In genomic region chr7:92778972-92779371, GRCh38 we compare ENCODE assay signal across 8 cellular contexts.
DNase-seq lines count a peak whose midpoint lies in the region; ATAC-seq and TF ChIP-seq lines count a peak whose summit lies in the region.

No MANE protein-coding gene starts in this region.

- no peak overlapping the region for H3K9ac ChIP-seq in DND-41 (ENCODE audit: low read depth, low read length)

- peaks cover 77% of the 10 kb centered on the region for H3K36me3 ChIP-seq in DND-41 (ENCODE audit: insufficient read depth, low read length)

- H3K36me3 Mint-ChIP-seq in stimulated activated memory B cell treated with anti-CD40 and anti-IgM and Interleukin-4, amounts not matched to agents 10 μg/mL and 1 μg/mL and 100 μg/mL, for 72 hours = no peaks in the 10 kb centered on the region

- no peaks in the 10 kb centered on the region for H3K9me3 ChIP-seq in DND-41 (ENCODE audit: insufficient read depth, low read length, severe bottlenecking)

- H3K27me3 ChIP-seq in DND-41 (ENCODE audit: insufficient read depth, low read length, poor library complexity) = no peaks in the 10 kb centered on the region

- peaks cover 99% of the 10 kb centered on the region for H3K79me2 ChIP-seq in DND-41 (ENCODE audit: insufficient read depth, low read length)

- H2AFZ ChIP-seq in DND-41 (ENCODE audit: low read depth, low read length) = no peak overlapping the region

- peaks cover 40% of the 10 kb centered on the region; the same call in 1 of the 2 replicates for H4K20me1 ChIP-seq in DND-41 (ENCODE audit: insufficient read depth, low read length)

- TF ChIP-seq CTCF in DND-41 (IDR thresholded peaks at IDR 0.05; ENCODE audit: borderline replicate concordance, extremely low read depth, low read length, poor library complexity, severe bottlenecking) = no peak

- H3K27ac Mint-ChIP-seq in stimulated activated memory B cell treated with anti-CD40 and anti-IgM and Interleukin-4, amounts not matched to agents 10 μg/mL and 1 μg/mL and 100 μg/mL, for 72 hours = no peak overlapping the region

- H3K4me3 ChIP-seq in DND-41 (ENCODE audit: low read depth in 1 of 2, low read length in 2 of 2) = no peak overlapping the region

- 0 out of 2 replicates have a peak overlapping the region, but pooled peaks have one; percentile 33 for H3K27ac ChIP-seq in DND-41 (ENCODE audit: low read length)

- peaks cover 29% of the 10 kb centered on the region for H3K4me1 ChIP-seq in DND-41 (ENCODE audit: insufficient read depth, low read length)

- no peak overlapping the region for H3K4me2 ChIP-seq in DND-41 (ENCODE audit: insufficient read depth, low read length)

- peaks cover 11% of the 10 kb centered on the region for H3K4me1 Mint-ChIP-seq in stimulated activated memory B cell treated with anti-CD40 and anti-IgM and Interleukin-4, amounts not matched to agents 10 μg/mL and 1 μg/mL and 100 μg/mL, for 72 hours

- no peak for DNase-seq in DND-41
- peak; percentile 70 for DNase-seq in NCI-H226
- DNase-seq in glomerular visceral epithelial cell (ENCODE audit: extremely low spot score) = peak; percentile 57
- DNase-seq in NCI-H748 (lab: John Stamatoyannopoulos, UW; ENCODE audit: unreplicated experiment) = no peak
- DNase-seq in activated CD4-positive, alpha-beta T cell treated with anti-CD3 and anti-CD28 coated beads, Interleukin-2, amount 50 U/mL, for 1 hour = no peak
- DNase-seq in LoVo (ENCODE audit: low spot score) = no peak

- H3K4me3 Mint-ChIP-seq in stimulated activated memory B cell treated with anti-CD40 and anti-IgM and Interleukin-4, amounts not matched to agents 10 μg/mL and 1 μg/mL and 100 μg/mL, for 72 hours = no peak overlapping the region

- no peaks in the 10 kb centered on the region for H3K9me3 Mint-ChIP-seq in stimulated activated memory B cell treated with anti-CD40 and anti-IgM and Interleukin-4, amounts not matched to agents 10 μg/mL and 1 μg/mL and 100 μg/mL, for 72 hours

- H3K27me3 Mint-ChIP-seq in stimulated activated memory B cell treated with anti-CD40 and anti-IgM and Interleukin-4, amounts not matched to agents 10 μg/mL and 1 μg/mL and 100 μg/mL, for 72 hours = no peaks in the 10 kb centered on the region

- peak; percentile 31; the same call in 2 of the 3 replicates for ATAC-seq in DND-41 (ENCODE audit: insufficient read depth, low read depth)
- peak; percentile 77 for ATAC-seq in GM21723 (IDR thresholded peaks at IDR 0.05; ENCODE audit: unreplicated experiment)
- ATAC-seq in stimulated activated memory B cell treated with anti-CD40 and anti-IgM and Interleukin-4, amounts not matched to agents 10 μg/mL and 1 μg/mL and 100 μg/mL, for 72 hours = no peak

Comparison
In these comparisons a context has a peak if more than half of its experiments do, and no peak if none do; other contexts are left out.
1. DNase-seq: peak in NCI-H226 (single experiment) and glomerular visceral epithelial cell (single experiment); none in DND-41 (single experiment), NCI-H748 (single experiment), activated CD4-positive, alpha-beta T cell treated with anti-CD3 and anti-CD28 coated beads, Interleukin-2, amount 50 U/mL, for 1 hour (single experiment) and LoVo (single experiment).